8 cellular contexts compared by ENCODE assay signal in the genomic region with DNA sequence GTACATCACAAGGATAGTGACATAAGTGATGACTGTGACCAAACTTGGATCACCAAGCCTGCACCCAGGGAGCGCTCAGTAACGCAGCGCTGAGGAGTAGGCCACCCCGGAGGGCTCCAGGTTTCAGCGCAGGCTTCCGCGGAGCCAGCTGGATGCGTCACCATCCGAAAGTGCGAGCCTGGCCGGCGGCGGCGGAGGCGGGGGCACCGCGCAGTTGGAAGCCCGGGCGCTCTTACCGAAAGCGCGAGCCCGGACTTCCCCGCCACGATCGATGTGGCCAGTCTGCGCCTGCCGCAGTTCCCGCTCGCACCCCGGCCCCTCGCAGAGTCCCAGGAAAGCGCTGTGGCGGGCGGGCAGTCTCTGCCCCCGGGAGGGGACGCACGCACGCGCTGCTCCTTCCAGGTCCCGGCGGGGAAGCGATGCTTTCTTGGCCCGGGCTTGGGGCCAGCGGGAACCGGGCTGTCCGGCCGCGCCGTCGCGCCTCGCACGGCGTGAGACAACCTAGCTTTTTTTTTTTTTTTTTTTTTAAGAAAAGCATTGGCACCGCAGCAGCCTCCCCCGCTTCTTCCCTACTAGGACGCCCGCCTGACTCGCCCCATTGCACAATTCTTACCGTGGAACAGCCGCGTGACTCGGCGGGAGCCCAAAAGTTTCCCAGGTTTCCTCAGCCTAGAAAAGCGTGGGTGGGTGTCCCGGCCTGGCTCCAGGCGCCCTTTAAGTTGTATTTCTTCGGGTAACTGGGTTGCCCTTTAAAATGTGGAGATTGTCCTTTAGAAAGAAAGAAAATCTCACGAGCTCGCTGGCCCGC. TPM values are rescaled to one million over a fixed set of nuclear protein-coding genes. Genes with fewer than 3 reads are reported as not detected.
DNase-seq lines count a peak whose midpoint lies in the region; ATAC-seq and TF ChIP-seq lines count a peak whose summit lies in the region.

No MANE protein-coding gene starts in this region.

- TF ChIP-seq POLR2A in vagina (IDR thresholded peaks at IDR 0.05) = no peak

- H3K4me3 ChIP-seq in AG10803 (ENCODE audit: low read length) (peak overlapping the region; percentile 69), vagina (peak overlapping the region; percentile 54 to 56)

- no peaks in the 10 kb centered on the region for H3K36me3 ChIP-seq in vagina

- DNase-seq in AG10803 (ENCODE audit: low read depth) = peak; percentile 76
- DNase-seq in T-helper 22 cell (ENCODE audit: low read depth) = peak; percentile 66
- peak; percentile 91 for DNase-seq in astrocyte of the hippocampus (ENCODE audit: low read depth, low spot score)
- peak in 50 of 51 donors; percentile 15 to 88 (median 60) for DNase-seq in hypothalamus (lab: John Stamatoyannopoulos, UW)
- DNase-seq in retina = peak; percentile 86
- peak in 1 of 2 donors; percentile 92 for DNase-seq in vagina (ENCODE audit: extremely low spot score in 2 of 2)

- intact Hi-C loops in vagina (cut with DNase I) = loop anchor here (2.0 kb wide), 1 partner anchor 64 kb away; no protein-coding TSS in a partner anchor

- no peaks in the 10 kb centered on the region for H3K9me3 ChIP-seq in vagina

- H3K27me3 ChIP-seq in vagina = no peaks in the 10 kb centered on the region

- H3K4me1 ChIP-seq in vagina = peaks cover 9% of the 10 kb centered on the region

- peak overlapping the region; percentile 92 for H3K27ac ChIP-seq in vagina

- ATAC-seq in GM19395 (IDR thresholded peaks at IDR 0.05; ENCODE audit: unreplicated experiment) (peak; percentile 83), HG03521 (IDR thresholded peaks at IDR 0.05; ENCODE audit: unreplicated experiment) (peak; percentile 77)

- TF ChIP-seq CTCF in AG10803 (conservative IDR thresholded peaks at IDR 0.05; ENCODE audit: low read length) (no peak), vagina (IDR thresholded peaks at IDR 0.05) (no peak)

RNA-seq across cellular contexts. Expression of a gene that starts 36.4 kb away (rescaled TPM):
- 93.3 TPM for total RNA-seq in vagina
